ENCODE assay signal across 8 cellular contexts in genomic region chr2:47002480-47003381, GRCh38.
A peak's percentile ranks its signal among the peaks of the same experiment; 100 is the strongest.
DNase-seq lines count a peak whose midpoint lies in the region; ATAC-seq and TF ChIP-seq lines count a peak whose summit lies in the region.

No MANE protein-coding gene starts in this region.

- DNase-seq in HFFc6 (peak; percentile 16), SKM-1 (lab: John Stamatoyannopoulos, UW; ENCODE audit: unreplicated experiment) (peak; percentile 20), glutamatergic neuron (peak; percentile 63), renal cortical epithelial cell (ENCODE audit: low read depth) (peak; percentile 38), brain microvascular endothelial cell (no peak), cortex of kidney (lab: John Stamatoyannopoulos, UW) (no peak)
- DNase-seq in stimulated activated CD4-positive, alpha-beta T cell treated with anti-CD3 and anti-CD28 coated beads, Interleukin-4, amount 100 ng/mL, for 24 hours: no peak

- peak overlapping the region; percentile 91 for H3K27ac Mint-ChIP-seq in HFFc6
- peak overlapping the region; percentile 88 for H3K27ac Mint-ChIP-seq in glutamatergic neuron (ENCODE audit: unreplicated experiment)

- no peak overlapping the region for H3K27ac ChIP-seq in brain microvascular endothelial cell

- no peaks in the 10 kb centered on the region for H3K27me3 ChIP-seq in brain microvascular endothelial cell (replicated peaks)

- H3K36me3 ChIP-seq in brain microvascular endothelial cell (replicated peaks): peaks cover 19% of the 10 kb centered on the region

- ATAC-seq in GM21447 (IDR thresholded peaks at IDR 0.05; ENCODE audit: unreplicated experiment): no peak

- H3K4me3 ChIP-seq in brain microvascular endothelial cell (ENCODE audit: low read depth, low read length): no peak overlapping the region

- in situ Hi-C loops in brain microvascular endothelial cell (cut with HindIII; ENCODE audit: low pct_ligation_motif_present, low sequenced_read_pairs): loop anchor here (25.0 kb wide), 1 partner anchor 160 kb away; the partner anchor contains the start of gene STPG4

- H3K4me1 Mint-ChIP-seq in HFFc6 (ENCODE audit: low read depth): peaks cover 34% of the 10 kb centered on the region
- peaks cover 28% of the 10 kb centered on the region for H3K4me1 Mint-ChIP-seq in glutamatergic neuron (ENCODE audit: low read depth, unreplicated experiment)

- H3K4me3 Mint-ChIP-seq in HFFc6: peak overlapping the region; percentile 16; the same call in 1 of the 2 replicates
- H3K4me3 Mint-ChIP-seq in glutamatergic neuron (ENCODE audit: unreplicated experiment): peak overlapping the region; percentile 52

- peaks cover 28% of the 10 kb centered on the region for H3K36me3 Mint-ChIP-seq in HFFc6 (ENCODE audit: low read depth)
- no peaks in the 10 kb centered on the region for H3K36me3 Mint-ChIP-seq in glutamatergic neuron (ENCODE audit: unreplicated experiment)

- no peaks in the 10 kb centered on the region for H3K9me3 Mint-ChIP-seq in HFFc6
- peaks cover 5% of the 10 kb centered on the region for H3K9me3 Mint-ChIP-seq in glutamatergic neuron (ENCODE audit: unreplicated experiment)

- TF ChIP-seq CTCF in HFFc6 (IDR thresholded peaks at IDR 0.05) (peak; percentile 7; the same call in 1 of the 2 replicates), glutamatergic neuron (IDR thresholded peaks at IDR 0.05; ENCODE audit: partially characterized antibody, unreplicated experiment) (no peak), brain microvascular endothelial cell (IDR thresholded peaks at IDR 0.05; ENCODE audit: low read depth, low read length, missing control alignments) (no peak)

- H3K27me3 Mint-ChIP-seq in HFFc6 (ENCODE audit: insufficient read depth) (peaks cover 4% of the 10 kb centered on the region), glutamatergic neuron (ENCODE audit: unreplicated experiment) (peaks cover 10% of the 10 kb centered on the region)

Comparison
In these comparisons a context has a peak if more than half of its experiments do, and no peak if none do; other contexts are left out.
1. DNase-seq: peak in HFFc6 (single experiment), SKM-1 (single experiment), glutamatergic neuron (single experiment) and renal cortical epithelial cell (single experiment); none in stimulated activated CD4-positive, alpha-beta T cell treated with anti-CD3 and anti-CD28 coated beads, Interleukin-4, amount 100 ng/mL, for 24 hours (single experiment), brain microvascular endothelial cell (single experiment) and cortex of kidney (single experiment).